ENCODE assay signal across 16 cellular contexts in the genomic region with DNA sequence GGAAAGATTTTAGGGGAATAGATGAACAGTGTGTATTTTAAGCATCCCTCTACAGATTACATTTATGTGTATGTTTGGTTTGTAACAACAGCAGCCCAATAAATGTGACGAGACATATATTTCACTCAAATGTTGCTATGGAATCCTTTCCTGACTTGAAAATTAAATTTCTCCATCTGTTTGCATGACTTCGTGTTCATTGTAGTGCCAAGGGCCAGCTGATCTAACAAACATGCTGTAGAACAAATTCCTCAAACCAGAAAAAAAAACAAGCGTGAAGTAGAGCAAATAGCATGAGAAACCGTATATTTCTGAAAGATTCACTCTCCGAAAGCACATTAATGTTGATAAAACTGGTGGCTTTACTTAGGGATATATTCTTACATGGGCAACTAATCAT.
A peak's percentile ranks its signal among the peaks of the same experiment; 100 is the strongest.
DNase-seq lines count a peak whose midpoint lies in the region; ATAC-seq and TF ChIP-seq lines count a peak whose summit lies in the region.
"Had no signal": no experiment of that assay in that cellular context is flagged by ENCODE, and none has a peak within 500 bp of the region (broad histone marks: within the 10 kb centered on the region; RNA-seq: fewer than 3 reads in every experiment).

No MANE protein-coding gene starts in this region.

- H3K9me3 Mint-ChIP-seq in neural crest cell: peaks cover 4% of the 10 kb centered on the region

- no peak overlapping the region for H3K4me3 Mint-ChIP-seq in neural crest cell

- peaks cover 10% of the 10 kb centered on the region for H3K36me3 Mint-ChIP-seq in neural crest cell (ENCODE audit: low read depth)

- ATAC-seq in HG02678 (IDR thresholded peaks at IDR 0.05; ENCODE audit: unreplicated experiment) (no peak), HG02884 (IDR thresholded peaks at IDR 0.05; ENCODE audit: unreplicated experiment) (no peak)
- ATAC-seq: HCT116, heart right ventricle, mucosa of descending colon had no signal

- peak overlapping the region; percentile 21 for H3K27ac Mint-ChIP-seq in neural crest cell (ENCODE audit: unreplicated experiment)

- DNase-seq in DMS153 treated with DMSO at 0.1 percent for 48 hours (lab: John Stamatoyannopoulos, UW; ENCODE audit: unreplicated experiment): peak; percentile 18
- DNase-seq in DMS153 (lab: John Stamatoyannopoulos, UW): no peak
- DNase-seq in NCI-H2029 (lab: John Stamatoyannopoulos, UW): peak; percentile 14
- peak; percentile 63 for DNase-seq in cerebellar cortex (ENCODE audit: low spot score)
- no peak for DNase-seq in neural crest cell (ENCODE audit: low read depth, low spot score)
- DNase-seq in HT-29 (ENCODE audit: low spot score): no peak
- DNase-seq: activated CD4-positive, alpha-beta T cell treated with anti-CD3 and anti-CD28 coated beads for 4 hours; effector CD4-positive, alpha-beta T cell; esophagus squamous epithelium; heart right ventricle; MM.1S; mucosa of descending colon; spleen had no signal

- H3K27me3 Mint-ChIP-seq in neural crest cell (ENCODE audit: low read depth): no peaks in the 10 kb centered on the region

- H3K4me1 Mint-ChIP-seq in neural crest cell: peaks cover 26% of the 10 kb centered on the region

- TF ChIP-seq CTCF in neural crest cell (conservative IDR thresholded peaks at IDR 0.05): no peak

Comparison
In these comparisons a context has a peak if more than half of its experiments do, and no peak if none do; other contexts are left out.
1. DNase-seq: peak in DMS153 treated with DMSO at 0.1 percent for 48 hours (single experiment), NCI-H2029 (single experiment) and cerebellar cortex (single experiment); none in DMS153 (single experiment), neural crest cell (single experiment) and HT-29 (single experiment).